ENCODE assay signal across 34 cellular contexts in genomic region chr7:153397459-153397858, GRCh38.
"Had no signal": no experiment of that assay in that cellular context is flagged by ENCODE, and none has a peak within 500 bp of the region (broad histone marks: within the 10 kb centered on the region; RNA-seq: fewer than 3 reads in every experiment).

No MANE protein-coding gene starts in this region.

- H3K4me3 ChIP-seq: adrenal gland, ascending aorta, body of pancreas, breast epithelium, cardiac muscle cell had no signal

- H3K4me1 ChIP-seq: adrenal gland, ascending aorta, body of pancreas, breast epithelium had no signal

- H3K9me3 ChIP-seq: ascending aorta, body of pancreas had no signal

- DNase-seq: activated effector memory CD4-positive, alpha-beta T cell treated with anti-CD3 and anti-CD28 coated beads, Interleukin-2, amount 50 U/mL, for 16 hours; activated effector memory CD4-positive, alpha-beta T cell treated with Interleukin-2 at 50 U/mL for 16 hours; activated gamma-delta T cell; activated gamma-delta T cell treated with Interleukin-2 at 50 U/mL for 16 hours; activated naive CD4-positive, alpha-beta T cell; activated naive CD4-positive, alpha-beta T cell treated with anti-CD3 and anti-CD28 coated beads for 36 hours; activated naive CD4-positive, alpha-beta T cell treated with anti-CD3 and anti-CD28 coated beads, Interleukin-2, amount 10 ng/mL, durations not matched to agents 7 days and 5 days; activated naive CD4-positive, alpha-beta T cell treated with anti-CD3 and anti-CD28 coated beads, Interleukin-2, amount 50 U/mL, for 16 hours; activated naive CD4-positive, alpha-beta T cell treated with Interleukin-2 at 50 U/mL for 16 hours; activated naive CD8-positive, alpha-beta T cell treated with anti-CD3 and anti-CD28 coated beads for 36 hours; activated naive CD8-positive, alpha-beta T cell treated with anti-CD3 and anti-CD28 coated beads, Interleukin-2, amount 10 ng/mL, durations not matched to agents 7 days and 5 days; activated naive CD8-positive, alpha-beta T cell treated with anti-CD3 and anti-CD28 coated beads, Interleukin-2, amount 50 U/mL, for 24 hours; activated T-cell treated with anti-CD3 and anti-CD28 coated beads, Interleukin-2, amount 50 U/mL, for 1 hour; activated T-cell treated with anti-CD3 and anti-CD28 coated beads, Interleukin-2, amount 50 U/mL, for 24 hours; activated T-cell treated with anti-CD3 and anti-CD28 coated beads, Interleukin-2, amount 50 U/mL, for 4 hours; activated T-cell treated with anti-CD3 and anti-CD28 coated beads, Interleukin-2, amount 50 U/mL, for 48 hours; activated T-cell treated with anti-CD3 and anti-CD28 coated beads, Interleukin-2, amount 50 U/mL, for 72 hours; adrenal gland; amniotic stem cell; amygdala; anterior cingulate cortex; aorta; body of pancreas; brain microvascular endothelial cell; caudate nucleus; central memory CD4-positive, alpha-beta T cell; cerebellar nuclear complex had no signal

- ATAC-seq: activated naive CD4-positive, alpha-beta T cell treated with anti-CD3 and anti-CD28 coated beads, Interleukin-2, amount 50 U/mL, for 72 hours; activated naive CD8-positive, alpha-beta T cell treated with anti-CD3 and anti-CD28 coated beads, Interleukin-2, amount 50 U/mL, for 24 hours; activated T-cell treated with anti-CD3 and anti-CD28 coated beads, Interleukin-2, amount 50 U/mL, for 4 hours; activated T-cell treated with anti-CD3 and anti-CD28 coated beads, Interleukin-2, amount 50 U/mL, for 72 hours; activated T-helper 17 cell treated with anti-CD3 and anti-CD28 coated beads, Interleukin-2, amount 50 U/mL, for 72 hours; body of pancreas had no signal

- H3K36me3 ChIP-seq: adrenal gland, ascending aorta, brain microvascular endothelial cell, breast epithelium, cardiac muscle cell had no signal

- H3K27me3 ChIP-seq: adrenal gland, ascending aorta, body of pancreas, brain microvascular endothelial cell, breast epithelium, cardiac muscle cell had no signal

- FAIRE-seq: astrocyte, bronchial epithelial cell had no signal

- H3K27ac ChIP-seq: adrenal gland, ascending aorta, body of pancreas, brain microvascular endothelial cell, breast epithelium, cardiac muscle cell had no signal
